Comparison of ENCODE assay signal across 1 cellular context in the genomic region with DNA sequence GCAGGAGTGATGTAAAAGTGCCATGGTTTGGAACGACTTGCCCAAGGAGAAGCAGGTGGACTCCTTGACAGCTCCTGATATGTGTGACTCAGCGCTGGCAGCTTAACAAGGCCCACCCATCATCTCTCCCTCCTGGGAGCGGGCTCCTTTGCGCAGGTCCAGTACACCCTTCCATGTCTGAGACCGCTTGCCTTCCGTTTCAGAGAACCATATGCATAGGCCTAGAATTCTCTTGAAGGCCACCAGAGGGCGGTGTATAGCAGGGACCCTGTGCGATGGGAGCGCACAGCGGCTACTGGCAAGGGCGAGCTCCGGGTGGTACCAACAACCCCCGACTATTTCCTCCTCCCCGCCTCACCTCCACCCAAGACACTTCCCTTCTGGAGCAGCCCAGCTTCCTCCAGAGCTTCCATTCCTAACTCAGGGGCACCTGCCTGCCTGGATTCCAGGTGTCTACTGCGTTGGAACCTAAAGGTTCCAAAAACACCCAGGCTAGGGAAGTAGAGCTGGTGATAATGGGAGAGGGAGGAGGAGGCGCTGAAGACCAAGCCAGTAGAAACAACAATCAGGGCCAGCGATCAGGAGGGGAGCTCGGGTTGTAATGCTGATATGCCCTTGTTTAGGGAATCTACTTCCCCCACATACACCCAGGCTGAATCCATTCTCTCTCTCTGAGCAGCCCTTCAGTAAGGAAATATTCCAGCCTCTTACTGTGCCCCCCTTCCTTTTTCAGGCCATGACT.
A peak's percentile ranks its signal among the peaks of the same experiment; 100 is the strongest.
TF ChIP-seq lines count a peak whose summit lies in the region.

No MANE protein-coding gene starts in this region.

TF ChIP-seq in K562, 482 proteins besides CTCF, POLR2A, EP300 and RAD21 (continued from another document and continues in another):
- TF ChIP-seq, protein P1, sequence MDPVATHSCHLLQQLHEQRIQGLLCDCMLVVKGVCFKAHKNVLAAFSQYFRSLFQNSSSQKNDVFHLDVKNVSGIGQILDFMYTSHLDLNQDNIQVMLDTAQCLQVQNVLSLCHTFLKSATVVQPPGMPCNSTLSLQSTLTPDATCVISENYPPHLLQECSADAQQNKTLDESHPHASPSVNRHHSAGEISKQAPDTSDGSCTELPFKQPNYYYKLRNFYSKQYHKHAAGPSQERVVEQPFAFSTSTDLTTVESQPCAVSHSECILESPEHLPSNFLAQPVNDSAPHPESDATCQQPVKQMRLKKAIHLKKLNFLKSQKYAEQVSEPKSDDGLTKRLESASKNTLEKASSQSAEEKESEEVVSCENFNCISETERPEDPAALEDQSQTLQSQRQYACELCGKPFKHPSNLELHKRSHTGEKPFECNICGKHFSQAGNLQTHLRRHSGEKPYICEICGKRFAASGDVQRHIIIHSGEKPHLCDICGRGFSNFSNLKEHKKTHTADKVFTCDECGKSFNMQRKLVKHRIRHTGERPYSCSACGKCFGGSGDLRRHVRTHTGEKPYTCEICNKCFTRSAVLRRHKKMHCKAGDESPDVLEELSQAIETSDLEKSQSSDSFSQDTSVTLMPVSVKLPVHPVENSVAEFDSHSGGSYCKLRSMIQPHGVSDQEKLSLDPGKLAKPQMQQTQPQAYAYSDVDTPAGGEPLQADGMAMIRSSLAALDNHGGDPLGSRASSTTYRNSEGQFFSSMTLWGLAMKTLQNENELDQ (CRISPR knock-in tag; IDR thresholded peaks at IDR 0.05; ENCODE audit: borderline replicate concordance): no peak
- TF ChIP-seq ZNF444 (CRISPR knock-in tag; IDR thresholded peaks at IDR 0.05): peak; percentile 59; the same call in 1 of the 2 replicates
- no peak for TF ChIP-seq ZNF445 (CRISPR knock-in tag; IDR thresholded peaks at IDR 0.05; ENCODE audit: low read depth)
- TF ChIP-seq TRIM28 (IDR thresholded peaks at IDR 0.05): peak; percentile 72; the same call in 1 of the 2 replicates
- TF ChIP-seq, protein P2, sequence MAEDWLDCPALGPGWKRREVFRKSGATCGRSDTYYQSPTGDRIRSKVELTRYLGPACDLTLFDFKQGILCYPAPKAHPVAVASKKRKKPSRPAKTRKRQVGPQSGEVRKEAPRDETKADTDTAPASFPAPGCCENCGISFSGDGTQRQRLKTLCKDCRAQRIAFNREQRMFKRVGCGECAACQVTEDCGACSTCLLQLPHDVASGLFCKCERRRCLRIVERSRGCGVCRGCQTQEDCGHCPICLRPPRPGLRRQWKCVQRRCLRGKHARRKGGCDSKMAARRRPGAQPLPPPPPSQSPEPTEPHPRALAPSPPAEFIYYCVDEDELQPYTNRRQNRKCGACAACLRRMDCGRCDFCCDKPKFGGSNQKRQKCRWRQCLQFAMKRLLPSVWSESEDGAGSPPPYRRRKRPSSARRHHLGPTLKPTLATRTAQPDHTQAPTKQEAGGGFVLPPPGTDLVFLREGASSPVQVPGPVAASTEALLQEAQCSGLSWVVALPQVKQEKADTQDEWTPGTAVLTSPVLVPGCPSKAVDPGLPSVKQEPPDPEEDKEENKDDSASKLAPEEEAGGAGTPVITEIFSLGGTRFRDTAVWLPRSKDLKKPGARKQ (CRISPR knock-in tag; IDR thresholded peaks at IDR 0.05): no peak
- TF ChIP-seq MTA3 (IDR thresholded peaks at IDR 0.05; ENCODE audit: borderline replicate concordance): peak; percentile 91
- no peak for TF ChIP-seq POLR2AphosphoS2 (IDR thresholded peaks at IDR 0.05; ENCODE audit: low read length)
- peak; percentile 63 for TF ChIP-seq NFE2 (IDR thresholded peaks at IDR 0.05; ENCODE audit: low read depth)
- peak; percentile 100 for TF ChIP-seq ZNF57 (CRISPR knock-in tag; IDR thresholded peaks at IDR 0.05)
- TF ChIP-seq, protein P3, sequence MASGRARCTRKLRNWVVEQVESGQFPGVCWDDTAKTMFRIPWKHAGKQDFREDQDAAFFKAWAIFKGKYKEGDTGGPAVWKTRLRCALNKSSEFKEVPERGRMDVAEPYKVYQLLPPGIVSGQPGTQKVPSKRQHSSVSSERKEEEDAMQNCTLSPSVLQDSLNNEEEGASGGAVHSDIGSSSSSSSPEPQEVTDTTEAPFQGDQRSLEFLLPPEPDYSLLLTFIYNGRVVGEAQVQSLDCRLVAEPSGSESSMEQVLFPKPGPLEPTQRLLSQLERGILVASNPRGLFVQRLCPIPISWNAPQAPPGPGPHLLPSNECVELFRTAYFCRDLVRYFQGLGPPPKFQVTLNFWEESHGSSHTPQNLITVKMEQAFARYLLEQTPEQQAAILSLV (tag; IDR thresholded peaks at IDR 0.05): no peak
- peak; percentile 71 to 73 for TF ChIP-seq MAZ (CRISPR knock-in tag; conservative IDR thresholded peaks at IDR 0.05 in 1 of 2, IDR thresholded peaks at IDR 0.05 in 1 of 2)
- no peak for TF ChIP-seq ZNF583 (CRISPR knock-in tag; IDR thresholded peaks at IDR 0.05)
- TF ChIP-seq ZSCAN32 (CRISPR knock-in tag; IDR thresholded peaks at IDR 0.05): no peak
- TF ChIP-seq NFE2L1 (tag; IDR thresholded peaks at IDR 0.05; ENCODE audit: borderline replicate concordance, low read depth): no peak
- no peak for TF ChIP-seq ZNF175 (CRISPR knock-in tag; IDR thresholded peaks at IDR 0.05; ENCODE audit: low read depth)
- TF ChIP-seq ZNF316 (IDR thresholded peaks at IDR 0.05): peak; percentile 49
- no peak for TF ChIP-seq ZNF780A (CRISPR knock-in tag; IDR thresholded peaks at IDR 0.05)
- no peak for TF ChIP-seq ZFP30 (CRISPR knock-in tag; IDR thresholded peaks at IDR 0.05; ENCODE audit: borderline replicate concordance)
- TF ChIP-seq ZNF586 (CRISPR knock-in tag; conservative IDR thresholded peaks at IDR 0.05): no peak
- no peak for TF ChIP-seq ZNF778 (CRISPR knock-in tag; IDR thresholded peaks at IDR 0.05)
- TF ChIP-seq ZNF695 (CRISPR knock-in tag; IDR thresholded peaks at IDR 0.05): no peak
- no peak for TF ChIP-seq CREB1 (IDR thresholded peaks at IDR 0.05)
- TF ChIP-seq CREB1 (CRISPR knock-in tag; IDR thresholded peaks at IDR 0.05): no peak
- no peak for TF ChIP-seq ZFP1 (CRISPR knock-in tag; IDR thresholded peaks at IDR 0.05)
- TF ChIP-seq ZC3H4 (CRISPR knock-in tag; IDR thresholded peaks at IDR 0.05; ENCODE audit: borderline replicate concordance): no peak
- no peak for TF ChIP-seq PCBP2 (IDR thresholded peaks at IDR 0.05; ENCODE audit: low read depth, low read length, poor library complexity, severe bottlenecking)
- TF ChIP-seq JUND (IDR thresholded peaks at IDR 0.05; ENCODE audit: borderline replicate concordance, low read depth, low read length): peak; percentile 86
- peak; percentile 79; the same call in 2 of the 3 replicates for TF ChIP-seq JUND (tag; IDR thresholded peaks at IDR 0.05; ENCODE audit: borderline replicate concordance, low read depth, low read length)
- TF ChIP-seq HDAC2 (IDR thresholded peaks at IDR 0.05): 0 out of 2 replicates have a peak, but pooled peaks have one; percentile 51
- 0 out of 2 replicates have a peak, but pooled peaks have one; percentile 43 for TF ChIP-seq DPF2 (IDR thresholded peaks at IDR 0.05)
- peak; percentile 47 for TF ChIP-seq TBP (optimal IDR thresholded peaks at IDR 0.05; ENCODE audit: low read depth, low read length)
- no peak for TF ChIP-seq NR3C1 (CRISPR knock-in tag; IDR thresholded peaks at IDR 0.05)
- no peak for TF ChIP-seq ZNF77 (CRISPR knock-in tag; IDR thresholded peaks at IDR 0.05)
- no peak for TF ChIP-seq SOX6 (IDR thresholded peaks at IDR 0.05)
- no peak; the same call in 1 of the 2 replicates for TF ChIP-seq ELF1 (tag; IDR thresholded peaks at IDR 0.05)
- TF ChIP-seq, protein P4, sequence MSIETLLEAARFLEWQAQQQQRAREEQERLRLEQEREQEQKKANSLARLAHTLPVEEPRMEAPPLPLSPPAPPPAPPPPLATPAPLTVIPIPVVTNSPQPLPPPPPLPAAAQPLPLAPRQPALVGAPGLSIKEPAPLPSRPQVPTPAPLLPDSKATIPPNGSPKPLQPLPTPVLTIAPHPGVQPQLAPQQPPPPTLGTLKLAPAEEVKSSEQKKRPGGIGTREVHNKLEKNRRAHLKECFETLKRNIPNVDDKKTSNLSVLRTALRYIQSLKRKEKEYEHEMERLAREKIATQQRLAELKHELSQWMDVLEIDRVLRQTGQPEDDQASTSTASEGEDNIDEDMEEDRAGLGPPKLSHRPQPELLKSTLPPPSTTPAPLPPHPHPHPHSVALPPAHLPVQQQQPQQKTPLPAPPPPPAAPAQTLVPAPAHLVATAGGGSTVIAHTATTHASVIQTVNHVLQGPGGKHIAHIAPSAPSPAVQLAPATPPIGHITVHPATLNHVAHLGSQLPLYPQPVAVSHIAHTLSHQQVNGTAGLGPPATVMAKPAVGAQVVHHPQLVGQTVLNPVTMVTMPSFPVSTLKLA (conservative IDR thresholded peaks at IDR 0.05): peak in 1 of 2 experiments; percentile 41; a peak in 1 of 4 replicates
- TF ChIP-seq NFIC (IDR thresholded peaks at IDR 0.05): peak; percentile 49
- TF ChIP-seq SRSF1 (IDR thresholded peaks at IDR 0.05; ENCODE audit: low read depth, low read length): no peak
- TF ChIP-seq ILF3 (IDR thresholded peaks at IDR 0.05; ENCODE audit: borderline replicate concordance): no peak
- no peak for TF ChIP-seq CBX1 (IDR thresholded peaks at IDR 0.05; ENCODE audit: low read depth)
- TF ChIP-seq, protein P5, sequence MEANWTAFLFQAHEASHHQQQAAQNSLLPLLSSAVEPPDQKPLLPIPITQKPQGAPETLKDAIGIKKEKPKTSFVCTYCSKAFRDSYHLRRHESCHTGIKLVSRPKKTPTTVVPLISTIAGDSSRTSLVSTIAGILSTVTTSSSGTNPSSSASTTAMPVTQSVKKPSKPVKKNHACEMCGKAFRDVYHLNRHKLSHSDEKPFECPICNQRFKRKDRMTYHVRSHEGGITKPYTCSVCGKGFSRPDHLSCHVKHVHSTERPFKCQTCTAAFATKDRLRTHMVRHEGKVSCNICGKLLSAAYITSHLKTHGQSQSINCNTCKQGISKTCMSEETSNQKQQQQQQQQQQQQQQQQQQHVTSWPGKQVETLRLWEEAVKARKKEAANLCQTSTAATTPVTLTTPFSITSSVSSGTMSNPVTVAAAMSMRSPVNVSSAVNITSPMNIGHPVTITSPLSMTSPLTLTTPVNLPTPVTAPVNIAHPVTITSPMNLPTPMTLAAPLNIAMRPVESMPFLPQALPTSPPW (CRISPR knock-in tag; IDR thresholded peaks at IDR 0.05): peak; percentile 41
- TF ChIP-seq, protein P6, sequence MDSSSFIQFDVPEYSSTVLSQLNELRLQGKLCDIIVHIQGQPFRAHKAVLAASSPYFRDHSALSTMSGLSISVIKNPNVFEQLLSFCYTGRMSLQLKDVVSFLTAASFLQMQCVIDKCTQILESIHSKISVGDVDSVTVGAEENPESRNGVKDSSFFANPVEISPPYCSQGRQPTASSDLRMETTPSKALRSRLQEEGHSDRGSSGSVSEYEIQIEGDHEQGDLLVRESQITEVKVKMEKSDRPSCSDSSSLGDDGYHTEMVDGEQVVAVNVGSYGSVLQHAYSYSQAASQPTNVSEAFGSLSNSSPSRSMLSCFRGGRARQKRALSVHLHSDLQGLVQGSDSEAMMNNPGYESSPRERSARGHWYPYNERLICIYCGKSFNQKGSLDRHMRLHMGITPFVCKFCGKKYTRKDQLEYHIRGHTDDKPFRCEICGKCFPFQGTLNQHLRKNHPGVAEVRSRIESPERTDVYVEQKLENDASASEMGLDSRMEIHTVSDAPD (CRISPR knock-in tag; IDR thresholded peaks at IDR 0.05): no peak
- TF ChIP-seq, protein P7, sequence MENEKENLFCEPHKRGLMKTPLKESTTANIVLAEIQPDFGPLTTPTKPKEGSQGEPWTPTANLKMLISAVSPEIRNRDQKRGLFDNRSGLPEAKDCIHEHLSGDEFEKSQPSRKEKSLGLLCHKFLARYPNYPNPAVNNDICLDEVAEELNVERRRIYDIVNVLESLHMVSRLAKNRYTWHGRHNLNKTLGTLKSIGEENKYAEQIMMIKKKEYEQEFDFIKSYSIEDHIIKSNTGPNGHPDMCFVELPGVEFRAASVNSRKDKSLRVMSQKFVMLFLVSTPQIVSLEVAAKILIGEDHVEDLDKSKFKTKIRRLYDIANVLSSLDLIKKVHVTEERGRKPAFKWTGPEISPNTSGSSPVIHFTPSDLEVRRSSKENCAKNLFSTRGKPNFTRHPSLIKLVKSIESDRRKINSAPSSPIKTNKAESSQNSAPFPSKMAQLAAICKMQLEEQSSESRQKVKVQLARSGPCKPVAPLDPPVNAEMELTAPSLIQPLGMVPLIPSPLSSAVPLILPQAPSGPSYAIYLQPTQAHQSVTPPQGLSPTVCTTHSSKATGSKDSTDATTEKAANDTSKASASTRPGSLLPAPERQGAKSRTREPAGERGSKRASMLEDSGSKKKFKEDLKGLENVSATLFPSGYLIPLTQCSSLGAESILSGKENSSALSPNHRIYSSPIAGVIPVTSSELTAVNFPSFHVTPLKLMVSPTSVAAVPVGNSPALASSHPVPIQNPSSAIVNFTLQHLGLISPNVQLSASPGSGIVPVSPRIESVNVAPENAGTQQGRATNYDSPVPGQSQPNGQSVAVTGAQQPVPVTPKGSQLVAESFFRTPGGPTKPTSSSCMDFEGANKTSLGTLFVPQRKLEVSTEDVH (IDR thresholded peaks at IDR 0.05; ENCODE audit: low read depth, partially characterized antibody): no peak
- peak; percentile 42 for TF ChIP-seq RBFOX2 (IDR thresholded peaks at IDR 0.05; ENCODE audit: low read depth, low read length)
- TF ChIP-seq, protein P8, sequence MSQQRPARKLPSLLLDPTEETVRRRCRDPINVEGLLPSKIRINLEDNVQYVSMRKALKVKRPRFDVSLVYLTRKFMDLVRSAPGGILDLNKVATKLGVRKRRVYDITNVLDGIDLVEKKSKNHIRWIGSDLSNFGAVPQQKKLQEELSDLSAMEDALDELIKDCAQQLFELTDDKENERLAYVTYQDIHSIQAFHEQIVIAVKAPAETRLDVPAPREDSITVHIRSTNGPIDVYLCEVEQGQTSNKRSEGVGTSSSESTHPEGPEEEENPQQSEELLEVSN (IDR thresholded peaks at IDR 0.05; ENCODE audit: borderline replicate concordance in 1 of 2, extremely low read depth in 1 of 2, insufficient read depth in 1 of 2, insufficient read length in 1 of 2, low read depth in 1 of 2, low read length in 1 of 2, poor library complexity in 1 of 2, severe bottlenecking in 1 of 2): peak in 1 of 2 experiments; percentile 30
- TF ChIP-seq, protein P9, sequence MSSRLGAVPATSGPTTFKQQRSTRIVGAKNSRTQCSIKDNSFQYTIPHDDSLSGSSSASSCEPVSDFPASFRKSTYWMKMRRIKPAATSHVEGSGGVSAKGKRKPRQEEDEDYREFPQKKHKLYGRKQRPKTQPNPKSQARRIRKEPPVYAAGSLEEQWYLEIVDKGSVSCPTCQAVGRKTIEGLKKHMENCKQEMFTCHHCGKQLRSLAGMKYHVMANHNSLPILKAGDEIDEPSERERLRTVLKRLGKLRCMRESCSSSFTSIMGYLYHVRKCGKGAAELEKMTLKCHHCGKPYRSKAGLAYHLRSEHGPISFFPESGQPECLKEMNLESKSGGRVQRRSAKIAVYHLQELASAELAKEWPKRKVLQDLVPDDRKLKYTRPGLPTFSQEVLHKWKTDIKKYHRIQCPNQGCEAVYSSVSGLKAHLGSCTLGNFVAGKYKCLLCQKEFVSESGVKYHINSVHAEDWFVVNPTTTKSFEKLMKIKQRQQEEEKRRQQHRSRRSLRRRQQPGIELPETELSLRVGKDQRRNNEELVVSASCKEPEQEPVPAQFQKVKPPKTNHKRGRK (tag; IDR thresholded peaks at IDR 0.05): no peak
- no peak for TF ChIP-seq NFATC3 (IDR thresholded peaks at IDR 0.05)
- TF ChIP-seq, protein P10, sequence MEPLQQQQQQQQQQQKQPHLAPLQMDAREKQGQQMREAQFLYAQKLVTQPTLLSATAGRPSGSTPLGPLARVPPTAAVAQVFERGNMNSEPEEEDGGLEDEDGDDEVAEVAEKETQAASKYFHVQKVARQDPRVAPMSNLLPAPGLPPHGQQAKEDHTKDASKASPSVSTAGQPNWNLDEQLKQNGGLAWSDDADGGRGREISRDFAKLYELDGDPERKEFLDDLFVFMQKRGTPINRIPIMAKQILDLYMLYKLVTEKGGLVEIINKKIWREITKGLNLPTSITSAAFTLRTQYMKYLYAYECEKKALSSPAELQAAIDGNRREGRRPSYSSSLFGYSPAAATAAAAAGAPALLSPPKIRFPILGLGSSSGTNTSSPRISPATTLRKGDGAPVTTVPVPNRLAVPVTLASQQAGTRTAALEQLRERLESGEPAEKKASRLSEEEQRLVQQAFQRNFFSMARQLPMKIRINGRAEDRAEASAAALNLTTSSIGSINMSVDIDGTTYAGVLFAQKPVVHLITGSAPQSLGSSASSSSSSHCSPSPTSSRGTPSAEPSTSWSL (CRISPR knock-in tag; IDR thresholded peaks at IDR 0.05; ENCODE audit: borderline replicate concordance): no peak
